ENCODE assay signal across 8 cellular contexts in the genomic region with DNA sequence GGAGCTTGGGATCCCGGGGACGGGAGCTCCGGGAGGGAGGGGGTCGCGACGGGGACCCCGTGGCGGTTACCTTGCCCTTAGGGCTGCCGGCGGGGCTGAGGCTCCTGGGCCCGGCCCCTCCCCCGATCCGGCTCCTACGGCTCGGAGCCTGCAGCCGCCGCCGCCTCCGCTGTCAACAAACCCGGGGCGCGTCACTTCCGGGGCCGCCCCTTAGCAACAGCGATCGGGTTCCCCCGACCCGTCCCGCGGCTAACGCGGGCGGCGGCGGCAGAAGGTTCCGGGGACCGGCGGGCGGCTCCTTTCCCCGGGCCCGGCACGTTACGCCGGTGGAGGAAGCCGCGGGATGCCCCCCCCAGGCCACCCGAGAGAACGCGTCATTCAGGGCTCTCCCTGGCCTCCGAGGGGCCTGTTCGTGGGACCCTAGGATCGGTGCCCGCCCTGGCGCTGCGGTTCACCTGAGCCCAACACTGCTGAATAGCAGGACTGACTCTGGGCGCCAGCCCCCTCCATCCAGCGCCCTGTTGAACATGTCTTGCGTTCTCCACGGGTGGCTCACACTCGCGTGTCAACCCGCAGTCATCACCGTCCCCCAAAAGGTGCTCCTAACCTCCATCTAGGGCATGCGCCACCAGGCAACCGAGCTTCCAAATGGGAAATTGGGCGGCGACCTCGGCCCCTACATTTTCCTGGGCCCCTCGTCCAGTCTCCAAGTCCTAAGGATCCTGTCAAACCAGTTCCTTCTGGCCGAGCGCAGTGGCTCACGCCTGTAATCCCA.
DNase-seq lines count a peak whose midpoint lies in the region; ATAC-seq and TF ChIP-seq lines count a peak whose summit lies in the region.

A gene (minus strand): TSS at position 183 of the 775 bp plus-strand sequence. CDS start 16,362 bp downstream, outside the sequence.

- H3K27ac ChIP-seq in HL-60 (replicated peaks): peak within 1 kb of the TSS; percentile 90

- TF ChIP-seq CTCF in HL-60 (IDR thresholded peaks at IDR 0.05; ENCODE audit: insufficient read depth, low read length): no peak

- DNase-seq in CD1c-positive myeloid dendritic cell (ENCODE audit: extremely low spot score): peak; percentile 96
- peak; percentile 84 to 88 for DNase-seq in HL-60 (ENCODE audit: low read depth in 1 of 2, low spot score in 1 of 2)
- peak; percentile 36 for DNase-seq in NK-92 (lab: John Stamatoyannopoulos, UW; ENCODE audit: unreplicated experiment)
- DNase-seq in activated CD8-positive, alpha-beta memory T cell treated with anti-CD3 and anti-CD28 coated beads for 1 hour (ENCODE audit: extremely low read depth in 1 of 2, low read depth in 1 of 2): peak; percentile 81 to 94
- DNase-seq in effector CD8-positive, alpha-beta T cell (lab: John Stamatoyannopoulos, UW): peak; percentile 79
- DNase-seq in medulla oblongata (ENCODE audit: extremely low spot score): peak; percentile 90
- DNase-seq in stimulated activated CD4-positive, alpha-beta T cell treated with anti-CD3 and anti-CD28 coated beads, TNF-alpha, amount 100 ng/mL, for 48 hours (ENCODE audit: low read depth in 3 of 3): peak; percentile 87 to 93 (median 90)

- H3K4me3 ChIP-seq in HL-60 (replicated peaks; ENCODE audit: insufficient read depth, low read length): peak within 1 kb of the TSS; percentile 99

- peak; percentile 93 for ATAC-seq in GM19455 (IDR thresholded peaks at IDR 0.05; ENCODE audit: unreplicated experiment)

- H3K27me3 ChIP-seq in HL-60 (ENCODE audit: insufficient read depth, poor library complexity, severe bottlenecking): no peaks in the 10 kb centered on the region

Comparison
In these comparisons a context has a peak if more than half of its experiments do, and no peak if none do; other contexts are left out.
1. Peak in every context shown above with its lines: DNase-seq, ATAC-seq, H3K4me3 ChIP-seq and H3K27ac ChIP-seq.
2. DNase-seq: peak in every context shown above with its lines; median percentile 96 in CD1c-positive myeloid dendritic cell; 90 in medulla oblongata; 90 in stimulated activated CD4-positive, alpha-beta T cell treated with anti-CD3 and anti-CD28 coated beads, TNF-alpha, amount 100 ng/mL, for 48 hours; 88 in activated CD8-positive, alpha-beta memory T cell treated with anti-CD3 and anti-CD28 coated beads for 1 hour; 86 in HL-60; 79 in effector CD8-positive, alpha-beta T cell; 36 in NK-92.